Comparison of ENCODE assay signal across 8 cellular contexts in genomic region chr1:235946570-235946981, GRCh38.
DNase-seq lines count a peak whose midpoint lies in the region; ATAC-seq and TF ChIP-seq lines count a peak whose summit lies in the region.

No MANE protein-coding gene starts in this region.

- peak; percentile 76 for ATAC-seq in GM18511 (IDR thresholded peaks at IDR 0.05; ENCODE audit: unreplicated experiment)
- peak; percentile 50 for ATAC-seq in HG02678 (IDR thresholded peaks at IDR 0.05; ENCODE audit: unreplicated experiment)
- peak in 6 of 8 donors; percentile 35 to 62 (median 44) for ATAC-seq in heart right ventricle
- ATAC-seq in psoas muscle = no peak
- ATAC-seq in HG03196 (IDR thresholded peaks at IDR 0.05; ENCODE audit: unreplicated experiment) = no peak
- no peak for ATAC-seq in activated T-cell treated with anti-CD3 and anti-CD28 coated beads, Interleukin-2, amount 50 U/mL, for 4 hours

- H3K4me1 Mint-ChIP-seq in activated T-cell treated with anti-CD3 and anti-CD28 coated beads, Interleukin-2, amount 50 U/mL, for 4 hours (ENCODE audit: low read depth) = peaks cover 7% of the 10 kb centered on the region

- intact Hi-C loops in heart right ventricle (cut with DNase I) = no loop called here
- intact Hi-C loops in psoas muscle (cut with DNase I) = no loop called here

- H3K36me3 Mint-ChIP-seq in activated T-cell treated with anti-CD3 and anti-CD28 coated beads, Interleukin-2, amount 50 U/mL, for 4 hours (ENCODE audit: insufficient read depth) = no peaks in the 10 kb centered on the region

- H3K27ac ChIP-seq in heart right ventricle (peak overlapping the region in 1 of 10 donors; percentile 70), psoas muscle (no peak overlapping the region)

- H3K9me3 ChIP-seq in heart right ventricle (no peaks in the 10 kb centered on the region), psoas muscle (no peaks in the 10 kb centered on the region)

- H3K4me3 Mint-ChIP-seq in activated T-cell treated with anti-CD3 and anti-CD28 coated beads, Interleukin-2, amount 50 U/mL, for 4 hours = no peak overlapping the region

- 80 to 84% methylated on average over 5 of the region's 5 CpGs for WGBS in heart right ventricle, 2 donors
- WGBS in psoas muscle, 3 donors = 75 to 84% (median 82%) methylated on average over 5 of the region's 5 CpGs

- no peaks in the 10 kb centered on the region for H3K9me3 Mint-ChIP-seq in activated T-cell treated with anti-CD3 and anti-CD28 coated beads, Interleukin-2, amount 50 U/mL, for 4 hours

- DNase-seq in RPMI8226 = peak; percentile 46
- DNase-seq in heart right ventricle = no peak
- no peak for DNase-seq in psoas muscle
- no peak for DNase-seq in NCI-H345 (lab: John Stamatoyannopoulos, UW)
- DNase-seq in activated T-cell treated with anti-CD3 and anti-CD28 coated beads, Interleukin-2, amount 50 U/mL, for 4 hours = no peak

- H3K4me1 ChIP-seq in heart right ventricle (peaks cover 0 to 64% (median 0%) of the 10 kb centered on the region in 9 donors), psoas muscle (no peaks in the 10 kb centered on the region)

- H3K27me3 Mint-ChIP-seq in activated T-cell treated with anti-CD3 and anti-CD28 coated beads, Interleukin-2, amount 50 U/mL, for 4 hours (ENCODE audit: low read depth) = no peaks in the 10 kb centered on the region

- H3K4me3 ChIP-seq in heart right ventricle (no peak overlapping the region), psoas muscle (no peak overlapping the region)

- H3K36me3 ChIP-seq in heart right ventricle (no peaks in the 10 kb centered on the region), psoas muscle (ENCODE audit: insufficient read depth in 1 of 2, low read depth in 1 of 2) (no peaks in the 10 kb centered on the region)

- TF ChIP-seq CTCF in heart right ventricle (IDR thresholded peaks at IDR 0.05) (peak in 6 of 9 donors; percentile 23 to 46 (median 28)), psoas muscle (IDR thresholded peaks at IDR 0.05) (no peak)

- H3K27me3 ChIP-seq in heart right ventricle (no peaks in the 10 kb centered on the region), psoas muscle (ENCODE audit: insufficient read depth in 3 of 3, low read length in 2 of 3) (no peaks in the 10 kb centered on the region)

Comparison
In these comparisons a context has a peak if more than half of its experiments do, and no peak if none do; other contexts are left out.
1. ATAC-seq: peak in GM18511 (single experiment), HG02678 (single experiment) and heart right ventricle (6 of 8); none in psoas muscle (0 of 4), HG03196 (single experiment) and activated T-cell treated with anti-CD3 and anti-CD28 coated beads, Interleukin-2, amount 50 U/mL, for 4 hours (0 of 2).